In the genomic region with DNA sequence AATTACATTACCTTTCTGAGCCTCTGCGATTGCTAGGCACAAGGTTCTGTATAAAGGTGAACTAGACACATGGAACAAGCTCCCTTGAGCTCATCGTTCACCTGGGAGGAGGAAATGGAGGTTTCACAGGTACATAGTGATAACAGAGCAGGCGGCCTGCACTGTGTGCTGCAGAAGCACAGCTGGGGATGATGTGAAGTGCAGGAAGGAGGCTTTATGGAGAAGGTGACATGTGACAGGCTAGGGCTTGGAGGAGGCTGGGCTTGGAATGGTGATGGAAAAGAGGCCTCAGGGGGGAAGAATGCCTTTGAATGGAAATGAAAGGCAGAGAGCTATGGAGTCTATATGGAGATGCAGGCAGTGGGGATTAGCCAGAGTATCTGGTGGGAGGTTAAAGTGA, we compare ENCODE assay signal across 12 cellular contexts. TPM values are rescaled to one million over a fixed set of nuclear protein-coding genes. Genes with fewer than 3 reads are reported as not detected.
DNase-seq lines count a peak whose midpoint lies in the region; FAIRE-seq and TF ChIP-seq lines count a peak whose summit lies in the region.
"Had no signal": no experiment of that assay in that cellular context is flagged by ENCODE, and none has a peak within 500 bp of the region (broad histone marks: within the 10 kb centered on the region; RNA-seq: fewer than 3 reads in every experiment).

No MANE protein-coding gene starts in this region.

- peaks cover 71% of the 10 kb centered on the region for H3K4me1 Mint-ChIP-seq in activated CD4-positive, alpha-beta memory T cell treated with anti-CD3 and anti-CD28 coated beads for 36 hours (ENCODE audit: low read depth)
- peaks cover 64% of the 10 kb centered on the region for H3K4me1 Mint-ChIP-seq in activated CD4-positive, alpha-beta memory T cell treated with anti-CD3 and anti-CD28 coated beads, Interleukin-2, amount 10 ng/mL, durations not matched to agents 7 days and 5 days
- H3K4me1 Mint-ChIP-seq in neural crest cell, result peaks cover 30% of the 10 kb centered on the region
- no peaks in the 10 kb centered on the region for H3K4me1 Mint-ChIP-seq in type B pancreatic cell (ENCODE audit: unreplicated experiment)

- H3K27ac ChIP-seq in kidney (ENCODE audit: low read depth in 2 of 2, low read length in 2 of 2), result no peak overlapping the region
- H3K27ac ChIP-seq: left lung had no signal

- POLR2A ChIA-PET in activated CD4-positive, alpha-beta memory T cell treated with anti-CD3 and anti-CD28 coated beads for 36 hours (lab: Charles Lee), result interaction anchor here (1.1 kb wide), 1 partner anchor 143 kb away, joined by 4 read pairs; no protein-coding TSS in a partner anchor
- POLR2A ChIA-PET in activated CD4-positive, alpha-beta memory T cell treated with anti-CD3 and anti-CD28 coated beads, Interleukin-2, amount 10 ng/mL, durations not matched to agents 7 days and 5 days (lab: Charles Lee), result interaction anchor here (1.0 kb wide), 1 partner anchor 11 kb away, joined by 3 read pairs; no protein-coding TSS in a partner anchor

- H3K9me3 Mint-ChIP-seq in activated CD4-positive, alpha-beta memory T cell treated with anti-CD3 and anti-CD28 coated beads for 36 hours, result no peaks in the 10 kb centered on the region
- H3K9me3 Mint-ChIP-seq in activated CD4-positive, alpha-beta memory T cell treated with anti-CD3 and anti-CD28 coated beads, Interleukin-2, amount 10 ng/mL, durations not matched to agents 7 days and 5 days, result no peaks in the 10 kb centered on the region
- no peaks in the 10 kb centered on the region for H3K9me3 Mint-ChIP-seq in neural crest cell
- H3K9me3 Mint-ChIP-seq in type B pancreatic cell, result no peaks in the 10 kb centered on the region

- H2AFZ ChIP-seq in Loucy (ENCODE audit: low read length), result no peak overlapping the region

- no peak overlapping the region for H3K4me3 Mint-ChIP-seq in activated CD4-positive, alpha-beta memory T cell treated with anti-CD3 and anti-CD28 coated beads for 36 hours
- H3K4me3 Mint-ChIP-seq in activated CD4-positive, alpha-beta memory T cell treated with anti-CD3 and anti-CD28 coated beads, Interleukin-2, amount 10 ng/mL, durations not matched to agents 7 days and 5 days, result no peak overlapping the region
- no peak overlapping the region for H3K4me3 Mint-ChIP-seq in neural crest cell
- no peak overlapping the region for H3K4me3 Mint-ChIP-seq in type B pancreatic cell

- H3K36me3 ChIP-seq in Loucy (ENCODE audit: insufficient read depth, low read length) (no peaks in the 10 kb centered on the region), kidney (ENCODE audit: control insufficient read depth in 1 of 2, insufficient read depth in 2 of 2, low read length in 2 of 2) (no peaks in the 10 kb centered on the region)
- H3K36me3 ChIP-seq: left lung had no signal

- no peaks in the 10 kb centered on the region for H3K9me2 ChIP-seq in Loucy (replicated peaks; ENCODE audit: low read depth, low read length)

- peaks cover 24% of the 10 kb centered on the region for H3F3A ChIP-seq in Loucy (ENCODE audit: low read depth)

- TF ChIP-seq CTCF in Loucy (conservative IDR thresholded peaks at IDR 0.05; ENCODE audit: low read length), result no peak
- no peak for TF ChIP-seq CTCF in neural crest cell (conservative IDR thresholded peaks at IDR 0.05)
- no peak for TF ChIP-seq CTCF in type B pancreatic cell (conservative IDR thresholded peaks at IDR 0.05)
- no peak for TF ChIP-seq CTCF in kidney (IDR thresholded peaks at IDR 0.05; ENCODE audit: borderline replicate concordance, extremely low read depth, insufficient read depth)

- H3K4me2 ChIP-seq in Loucy (ENCODE audit: low read depth, low read length, poor library complexity, severe bottlenecking), result peak overlapping the region; percentile 47

- H3K27me3 ChIP-seq in Loucy (ENCODE audit: insufficient read depth, low read length, poor library complexity, severe bottlenecking), result no peaks in the 10 kb centered on the region
- H3K27me3 ChIP-seq: left lung had no signal

- no peak for DNase-seq in activated CD4-positive, alpha-beta memory T cell treated with anti-CD3 and anti-CD28 coated beads for 36 hours
- DNase-seq in activated CD4-positive, alpha-beta memory T cell treated with anti-CD3 and anti-CD28 coated beads, Interleukin-2, amount 10 ng/mL, durations not matched to agents 7 days and 5 days, result no peak
- DNase-seq in ecto neural progenitor cell (ENCODE audit: low spot score) (peak; percentile 59), neural crest cell (ENCODE audit: low read depth, low spot score) (no peak), type B pancreatic cell (ENCODE audit: extremely low spot score, unreplicated experiment) (no peak), kidney (no peak), NOMO-1 (lab: John Stamatoyannopoulos, UW; ENCODE audit: unreplicated experiment in 2 of 2) (no peak)
- DNase-seq: activated gamma-delta T cell treated with Interleukin-2 at 50 U/mL for 16 hours, left lung, NCI-H146 had no signal

- H3K9ac ChIP-seq in Loucy (ENCODE audit: low read depth, low read length, poor library complexity, severe bottlenecking) (peak overlapping the region; percentile 61), kidney (ENCODE audit: low read length in 2 of 2) (no peak overlapping the region)

- H3K4me3 ChIP-seq in Loucy (ENCODE audit: low read length, poor library complexity, severe bottlenecking) (no peak overlapping the region), kidney (ENCODE audit: low read length in 2 of 2) (no peak overlapping the region)
- H3K4me3 ChIP-seq: left lung had no signal

- no peaks in the 10 kb centered on the region for H3K27me3 Mint-ChIP-seq in activated CD4-positive, alpha-beta memory T cell treated with anti-CD3 and anti-CD28 coated beads for 36 hours
- no peaks in the 10 kb centered on the region for H3K27me3 Mint-ChIP-seq in activated CD4-positive, alpha-beta memory T cell treated with anti-CD3 and anti-CD28 coated beads, Interleukin-2, amount 10 ng/mL, durations not matched to agents 7 days and 5 days
- H3K27me3 Mint-ChIP-seq in neural crest cell (ENCODE audit: low read depth) (no peaks in the 10 kb centered on the region), type B pancreatic cell (peaks cover 45% of the 10 kb centered on the region)

- peak overlapping the region; percentile 36 for H3K27ac Mint-ChIP-seq in activated CD4-positive, alpha-beta memory T cell treated with anti-CD3 and anti-CD28 coated beads for 36 hours
- no peak overlapping the region for H3K27ac Mint-ChIP-seq in activated CD4-positive, alpha-beta memory T cell treated with anti-CD3 and anti-CD28 coated beads, Interleukin-2, amount 10 ng/mL, durations not matched to agents 7 days and 5 days
- H3K27ac Mint-ChIP-seq in neural crest cell (ENCODE audit: unreplicated experiment) (peak overlapping the region; percentile 1), type B pancreatic cell (no peak overlapping the region)

- no peaks in the 10 kb centered on the region for H4K20me1 ChIP-seq in Loucy (ENCODE audit: insufficient read depth, low read length, poor library complexity, severe bottlenecking)

- H3K9me3 ChIP-seq in Loucy (ENCODE audit: insufficient read depth, low read depth, low read length) (no peaks in the 10 kb centered on the region), kidney (ENCODE audit: control insufficient read depth in 1 of 2, low read length in 2 of 2) (no peaks in the 10 kb centered on the region)
- H3K9me3 ChIP-seq: left lung had no signal

- no peaks in the 10 kb centered on the region for H3K36me3 Mint-ChIP-seq in activated CD4-positive, alpha-beta memory T cell treated with anti-CD3 and anti-CD28 coated beads for 36 hours
- H3K36me3 Mint-ChIP-seq in activated CD4-positive, alpha-beta memory T cell treated with anti-CD3 and anti-CD28 coated beads, Interleukin-2, amount 10 ng/mL, durations not matched to agents 7 days and 5 days (ENCODE audit: low read depth), result no peaks in the 10 kb centered on the region
- no peaks in the 10 kb centered on the region for H3K36me3 Mint-ChIP-seq in neural crest cell (ENCODE audit: low read depth)
- no peaks in the 10 kb centered on the region for H3K36me3 Mint-ChIP-seq in type B pancreatic cell

- intact Hi-C loops in activated CD4-positive, alpha-beta memory T cell treated with anti-CD3 and anti-CD28 coated beads for 36 hours (cut with micrococcal nuclease), result loop anchor here (1.0 to 10.0 kb wide), 9 partner anchors 23 to 335 kb away; a partner anchor contains a TSS
- intact Hi-C loops in kidney (cut with DNase I), result no loop called here

- H3K79me2 ChIP-seq in Loucy (ENCODE audit: insufficient read depth, low read length), result no peaks in the 10 kb centered on the region

- H3K4me1 ChIP-seq in Loucy (ENCODE audit: insufficient read depth, low read length, poor library complexity, severe bottlenecking), result peaks cover 98% of the 10 kb centered on the region
- no peaks in the 10 kb centered on the region for H3K4me1 ChIP-seq in kidney (ENCODE audit: control insufficient read depth in 1 of 2, insufficient read depth in 1 of 2, low read depth in 1 of 2, low read length in 2 of 2)
- H3K4me1 ChIP-seq: left lung had no signal

- CTCF ChIA-PET in activated CD4-positive, alpha-beta memory T cell treated with anti-CD3 and anti-CD28 coated beads for 36 hours (lab: Charles Lee), result interaction anchor here (1.0 kb wide), 1 partner anchor 52 kb away, joined by 3 read pairs; no protein-coding TSS in a partner anchor
- CTCF ChIA-PET in activated CD4-positive, alpha-beta memory T cell treated with anti-CD3 and anti-CD28 coated beads, Interleukin-2, amount 10 ng/mL, durations not matched to agents 7 days and 5 days (lab: Charles Lee), result interaction anchor here (0.6 to 3.1 kb wide), 3 partner anchors 56 to 239 kb away, joined by 3 to 15 read pairs (median 3); no protein-coding TSS in a partner anchor

- FAIRE-seq in kidney (lab: Jason Lieb, UNC), result no peak
- FAIRE-seq: colon had no signal

RNA-seq across cellular contexts. Expression of a gene that starts 22.9 kb away (rescaled TPM):
- not detected for total RNA-seq in activated CD4-positive, alpha-beta memory T cell treated with anti-CD3 and anti-CD28 coated beads for 36 hours
- not detected for total RNA-seq in activated CD4-positive, alpha-beta memory T cell treated with anti-CD3 and anti-CD28 coated beads, Interleukin-2, amount 10 ng/mL, durations not matched to agents 7 days and 5 days
- total RNA-seq in neural crest cell, result 0.86 and 1.2 TPM in 2 replicates
- total RNA-seq in type B pancreatic cell (ENCODE audit: low replicate concordance), result 0.93 and 1.1 TPM in 2 replicates
- not detected for total RNA-seq in kidney
- polyA plus RNA-seq in kidney (ENCODE audit: insufficient read depth, low read depth, low replicate concordance), result 0.09 TPM

Comparison
In these comparisons a context has a peak if more than half of its experiments do, and no peak if none do; other contexts are left out.
1. H3K27ac Mint-ChIP-seq: peak in activated CD4-positive, alpha-beta memory T cell treated with anti-CD3 and anti-CD28 coated beads for 36 hours (single experiment) and neural crest cell (single experiment); none in activated CD4-positive, alpha-beta memory T cell treated with anti-CD3 and anti-CD28 coated beads, Interleukin-2, amount 10 ng/mL, durations not matched to agents 7 days and 5 days (single experiment) and type B pancreatic cell (single experiment).